In genomic region chr5:148090780-148091221, GRCh38 we compare ENCODE assay signal across 21 cellular contexts. TPM values are rescaled to one million over a fixed set of nuclear protein-coding genes. Genes with fewer than 3 reads are reported as not detected.
DNase-seq lines count a peak whose midpoint lies in the region; ATAC-seq, FAIRE-seq and TF ChIP-seq lines count a peak whose summit lies in the region.
"Had no signal": no experiment of that assay in that cellular context is flagged by ENCODE, and none has a peak within 500 bp of the region (broad histone marks: within the 10 kb centered on the region; RNA-seq: fewer than 3 reads in every experiment).

No MANE protein-coding gene starts in this region.

- peak overlapping the region in 13 of 21 experiments; percentile 8 to 71 (median 58) for H3K27ac ChIP-seq in skin epidermis
- H3K27ac ChIP-seq: BLaER1 treated with 17β-estradiol and CSF1 and Interleukin-3, amounts not matched to agents 10 nM and 100 nM; right atrium auricular region had no signal

- H3K27me3 ChIP-seq in bronchial epithelial cell (ENCODE audit: control insufficient read depth, insufficient read depth, low read length): no peaks in the 10 kb centered on the region
- H3K27me3 ChIP-seq: BLaER1 treated with 17β-estradiol and CSF1 and Interleukin-3, amounts not matched to agents 10 nM and 100 nM; right atrium auricular region had no signal

- no peak for TF ChIP-seq CTCF in bronchial epithelial cell (IDR thresholded peaks at IDR 0.05; ENCODE audit: insufficient read depth, low read length, severe bottlenecking)

- H3K4me3 ChIP-seq in bronchial epithelial cell (ENCODE audit: low read depth, low read length) (peak overlapping the region; percentile 0), skin epidermis (peak overlapping the region in 1 of 7 experiments; percentile 11)
- H3K4me3 ChIP-seq: BLaER1 treated with 17β-estradiol and CSF1 and Interleukin-3, amounts not matched to agents 10 nM and 100 nM; right atrium auricular region had no signal

- DNase-seq in bronchial epithelial cell (ENCODE audit: low read depth) (peak; percentile 95), GF-D8 (lab: John Stamatoyannopoulos, UW) (no peak), NCI-H187 (lab: John Stamatoyannopoulos, UW) (no peak), AG20443 (ENCODE audit: low spot score) (no peak)
- no peak for DNase-seq in stimulated activated CD4-positive, alpha-beta T cell treated with anti-CD3 and anti-CD28 coated beads, Interleukin-4, amount 100 ng/mL, for 1 hour
- DNase-seq: activated CD4-positive, CD25-positive, alpha-beta regulatory T cell treated with anti-CD3 and anti-CD28 coated beads, Interleukin-2, amount 50 U/mL, for 72 hours; activated T-cell treated with anti-CD3 and anti-CD28 coated beads, Interleukin-2, amount 50 U/mL, for 1 hour; amniotic stem cell; dermis blood vessel endothelial cell; foreskin fibroblast; naive thymus-derived CD4-positive, alpha-beta T cell; NCI-H2081 treated with DMSO at 0.1 percent for 48 hours; stimulated activated CD4-positive, alpha-beta T cell treated with anti-CD3 and anti-CD28 coated beads, Interleukin-4, amount 100 ng/mL, for 4 hours had no signal

- ATAC-seq in GM19395 (IDR thresholded peaks at IDR 0.05; ENCODE audit: unreplicated experiment) (peak; percentile 60), HG03520 (IDR thresholded peaks at IDR 0.05; ENCODE audit: unreplicated experiment) (peak; percentile 86)
- ATAC-seq: naive thymus-derived CD4-positive, alpha-beta T cell; SK-N-SH treated with all-trans-retinoic acid at 6 μM for 48 hours had no signal

- no peak for FAIRE-seq in bronchial epithelial cell (lab: Jason Lieb, UNC)
- FAIRE-seq: islet of Langerhans had no signal

- H3K36me3 ChIP-seq in bronchial epithelial cell (ENCODE audit: control insufficient read depth, insufficient read depth, low read length): no peaks in the 10 kb centered on the region
- H3K36me3 ChIP-seq: BLaER1 treated with 17β-estradiol and CSF1 and Interleukin-3, amounts not matched to agents 10 nM and 100 nM; right atrium auricular region had no signal

RNA-seq across cellular contexts. Expression of gene SPINK5, which starts 27.0 kb away (rescaled TPM):
- total RNA-seq in bronchial epithelial cell: 8.4 and 151 TPM in 2 replicates
- total RNA-seq: G401; naive thymus-derived CD4-positive, alpha-beta T cell had no signal
